In the genomic region with DNA sequence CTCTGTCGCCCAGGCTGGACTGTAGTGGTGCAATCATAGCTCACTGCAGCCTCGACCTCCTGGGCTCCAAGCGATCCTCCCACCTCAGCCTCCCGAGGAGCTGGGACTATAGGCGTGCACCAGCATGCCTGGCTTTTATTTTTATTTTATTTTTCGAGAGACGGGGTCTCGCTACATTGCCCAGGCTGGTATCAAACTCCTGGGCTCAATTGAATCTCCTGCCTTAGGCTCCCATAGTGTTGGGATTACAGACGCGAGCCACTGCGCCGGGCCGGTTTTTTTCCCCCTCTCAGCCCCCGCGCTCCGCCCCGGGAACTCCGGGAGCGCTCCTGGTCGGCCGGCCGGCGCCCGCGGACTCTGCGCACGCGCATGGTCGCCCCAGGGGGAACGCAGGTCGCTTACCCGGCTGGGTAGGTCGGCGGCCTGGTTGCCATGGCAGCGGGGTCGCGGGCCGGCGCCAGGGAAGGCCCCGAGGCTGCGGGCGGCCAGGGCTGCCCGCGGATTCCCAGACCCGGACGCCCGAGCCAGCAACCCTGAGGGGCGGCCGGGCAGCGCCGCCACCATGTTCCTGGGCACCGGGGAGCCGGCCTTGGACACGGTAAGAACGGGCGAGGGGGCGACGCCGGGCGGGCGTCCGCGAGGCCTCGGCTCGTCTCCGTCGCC, we compare ENCODE assay signal across 8 cellular contexts. TPM values are rescaled to one million over a fixed set of nuclear protein-coding genes. Genes with fewer than 3 reads are reported as not detected.
A peak's percentile ranks its signal among the peaks of the same experiment; 100 is the strongest.
DNase-seq lines count a peak whose midpoint lies in the region; ATAC-seq and TF ChIP-seq lines count a peak whose summit lies in the region.

Gene IQCE, plus strand, starts transcription at position 360 of the 663 bp plus-strand sequence. Its CDS starts 203 bp downstream, at position 563.

- H3K9me3 ChIP-seq in sigmoid colon, result no peaks in the 10 kb centered on the region

- TF ChIP-seq EP300 in sigmoid colon (IDR thresholded peaks at IDR 0.05), result no peak

- peak within 1 kb of the TSS; percentile 66 to 86 (median 70) for H3K27ac ChIP-seq in sigmoid colon

- H3K36me3 ChIP-seq in sigmoid colon, result no peaks in the 10 kb centered on the region

- ATAC-seq in GM18505 (IDR thresholded peaks at IDR 0.05; ENCODE audit: unreplicated experiment) (peak; percentile 49), HG02970 (IDR thresholded peaks at IDR 0.05; ENCODE audit: low FRiP score, unreplicated experiment) (peak; percentile 53), HG03378 (IDR thresholded peaks at IDR 0.05; ENCODE audit: unreplicated experiment) (no peak)

- H3K36me3 Mint-ChIP-seq in brain, result peaks cover 10% of the 10 kb centered on the region

- TF ChIP-seq CTCF in brain (conservative IDR thresholded peaks at IDR 0.05) (no peak), sigmoid colon (IDR thresholded peaks at IDR 0.05) (no peak)

- peak within 1 kb of the TSS; percentile 80 to 90 (median 82) for H3K4me3 Mint-ChIP-seq in brain

- H3K4me1 Mint-ChIP-seq in brain, result peaks cover 42% of the 10 kb centered on the region

- peaks cover 0 to 39% (median 35%) of the 10 kb centered on the region in 4 donors for H3K4me1 ChIP-seq in sigmoid colon

- DNase-seq in NCI-H2107 (lab: John Stamatoyannopoulos, UW), result peak; percentile 81
- peak; percentile 81 for DNase-seq in UCSD-AML1 (lab: John Stamatoyannopoulos, UW; ENCODE audit: unreplicated experiment)
- peak; percentile 44 for DNase-seq in iPS DF 4.7 (ENCODE audit: extremely low read depth, low spot score)
- DNase-seq in sigmoid colon, result peak; percentile 97

- H3K27ac Mint-ChIP-seq in brain, result peak within 1 kb of the TSS; percentile 38 to 73 (median 72)

- WGBS in sigmoid colon, 2 donors, result 1 to 3% methylated on average over 67 of the region's 67 CpGs

- peak within 1 kb of the TSS; percentile 54 to 100 (median 84) for H3K4me3 ChIP-seq in sigmoid colon

- intact Hi-C loops in sigmoid colon (cut with DNase I), result loop anchor here (5.0 kb wide), 5 partner anchors 74 to 284 kb away; partner anchors contain the start of genes CHST12, EIF3B, GNA12 and TTYH3

- peaks cover 4% of the 10 kb centered on the region for H3K27me3 Mint-ChIP-seq in brain

- no peaks in the 10 kb centered on the region for H3K9me3 Mint-ChIP-seq in brain

- H3K27me3 ChIP-seq in sigmoid colon, result no peaks in the 10 kb centered on the region

- no peak for TF ChIP-seq POLR2A in GM18505 (IDR thresholded peaks at IDR 0.05; ENCODE audit: borderline replicate concordance, extremely low read depth, insufficient read depth, insufficient read length)
- TF ChIP-seq POLR2A in sigmoid colon (IDR thresholded peaks at IDR 0.05), result no peak

RNA-seq across cellular contexts. Expression of gene IQCE, which starts in this region (rescaled TPM):
- polyA plus RNA-seq in brain (ENCODE audit: insufficient read depth, low read depth, low replicate concordance) (18.0 TPM), sigmoid colon (10 to 100 TPM in 1 of 3 donors, 1 to 10 TPM in 2; 8.1 to 19.6 (median 9.6) TPM)
- total RNA-seq in sigmoid colon, result 10 to 100 TPM in 2 of 4 donors, 1 to 10 TPM in 2; 6.4 to 22.4 (median 11.8) TPM

Comparison
In these comparisons a context has a peak if more than half of its experiments do, and no peak if none do; other contexts are left out.
1. DNase-seq: peak in every context shown above with its lines; median percentile 97 in sigmoid colon; 81 in NCI-H2107; 81 in UCSD-AML1; 44 in iPS DF 4.7.